In the genomic region with DNA sequence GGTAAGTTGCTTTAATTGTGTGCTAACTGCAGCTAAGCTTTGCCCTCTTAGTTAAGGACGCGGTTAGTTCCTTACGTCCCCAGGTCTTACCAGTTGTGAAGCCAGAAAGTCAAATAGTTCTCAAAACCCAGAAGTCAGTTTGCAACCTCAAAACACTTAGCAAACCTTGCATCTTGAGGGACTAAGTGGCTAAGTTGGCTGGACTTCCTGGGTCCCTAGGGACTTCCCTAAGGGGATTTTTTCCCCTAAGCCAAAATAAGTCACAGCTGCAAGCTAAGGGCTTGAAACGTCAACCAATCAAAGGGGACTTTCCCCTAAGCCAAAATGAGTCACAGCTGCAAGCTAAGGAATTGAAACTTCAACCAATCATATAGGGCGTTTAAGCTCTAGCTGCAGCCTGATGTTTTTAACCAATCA, we compare ENCODE assay signal across 15 cellular contexts. TPM values are rescaled to one million over a fixed set of nuclear protein-coding genes. Genes with fewer than 3 reads are reported as not detected.
DNase-seq lines count a peak whose midpoint lies in the region; ATAC-seq and TF ChIP-seq lines count a peak whose summit lies in the region.
"Had no signal": no experiment of that assay in that cellular context is flagged by ENCODE, and none has a peak within 500 bp of the region (broad histone marks: within the 10 kb centered on the region; RNA-seq: fewer than 3 reads in every experiment).

No MANE protein-coding gene starts in this region.

- H3K4me1 ChIP-seq in CD8-positive, alpha-beta T cell (ENCODE audit: insufficient read depth, low read length): no peaks in the 10 kb centered on the region
- H3K4me1 ChIP-seq: left ventricle myocardium inferior had no signal

- H3K27ac Mint-ChIP-seq in activated T-helper 1 cell treated with anti-CD3 and anti-CD28 coated beads, Interleukin-12 subunit alpha, Interleukin-12 subunit beta, Interleukin-2, Interleukin-4 antibody, amounts not matched to agents 30 ng/mL and 10 ng/mL and 1 ng/mL, durations not matched to agents 14 hours and 24 hours and 36 hours: no peak overlapping the region
- H3K27ac Mint-ChIP-seq in HFFc6: no peak overlapping the region
- no peak overlapping the region for H3K27ac Mint-ChIP-seq in CD8-positive, alpha-beta T cell
- H3K27ac Mint-ChIP-seq: type B pancreatic cell had no signal

- peaks cover 25% of the 10 kb centered on the region for H3K9me3 Mint-ChIP-seq in activated T-helper 1 cell treated with anti-CD3 and anti-CD28 coated beads, Interleukin-12 subunit alpha, Interleukin-12 subunit beta, Interleukin-2, Interleukin-4 antibody, amounts not matched to agents 30 ng/mL and 10 ng/mL and 1 ng/mL, durations not matched to agents 14 hours and 24 hours and 36 hours
- no peaks in the 10 kb centered on the region for H3K9me3 Mint-ChIP-seq in HFFc6
- peaks cover 5% of the 10 kb centered on the region for H3K9me3 Mint-ChIP-seq in CD8-positive, alpha-beta T cell
- H3K9me3 Mint-ChIP-seq: type B pancreatic cell had no signal

- DNase-seq in A172 (ENCODE audit: low spot score) (peak; percentile 74), NCI-H2029 treated with DMSO at 0.1 percent for 48 hours (lab: John Stamatoyannopoulos, UW) (no peak), HFFc6 (no peak)
- peak; percentile 41 for DNase-seq in activated T-helper 1 cell treated with anti-CD3 and anti-CD28 coated beads, Interleukin-12 subunit alpha, Interleukin-12 subunit beta, Interleukin-2, Interleukin-4 antibody, amounts not matched to agents 30 ng/mL and 10 ng/mL and 1 ng/mL, durations not matched to agents 14 hours and 24 hours and 36 hours (ENCODE audit: low spot score)
- DNase-seq in stimulated activated naive CD4-positive, alpha-beta T cell treated with Interleukin-2 at 50 U/mL for 16 hours (lab: John Stamatoyannopoulos, UW): no peak
- no peak for DNase-seq in CD8-positive, alpha-beta T cell
- DNase-seq: activated CD8-positive, alpha-beta memory T cell treated with anti-CD3 and anti-CD28 coated beads, Interleukin-2, amount 50 U/mL, for 48 hours; GOT3; left ventricle myocardium inferior; NCI-H1092 treated with DMSO at 0.1 percent for 48 hours; Right ventricle myocardium superior had no signal

- H3K36me3 Mint-ChIP-seq in activated T-helper 1 cell treated with anti-CD3 and anti-CD28 coated beads, Interleukin-12 subunit alpha, Interleukin-12 subunit beta, Interleukin-2, Interleukin-4 antibody, amounts not matched to agents 30 ng/mL and 10 ng/mL and 1 ng/mL, durations not matched to agents 14 hours and 24 hours and 36 hours (ENCODE audit: low read depth): peaks cover 5% of the 10 kb centered on the region
- no peaks in the 10 kb centered on the region for H3K36me3 Mint-ChIP-seq in HFFc6 (ENCODE audit: low read depth)
- H3K36me3 Mint-ChIP-seq in CD8-positive, alpha-beta T cell: no peaks in the 10 kb centered on the region
- H3K36me3 Mint-ChIP-seq: type B pancreatic cell had no signal

- H3K4me3 Mint-ChIP-seq in activated T-helper 1 cell treated with anti-CD3 and anti-CD28 coated beads, Interleukin-12 subunit alpha, Interleukin-12 subunit beta, Interleukin-2, Interleukin-4 antibody, amounts not matched to agents 30 ng/mL and 10 ng/mL and 1 ng/mL, durations not matched to agents 14 hours and 24 hours and 36 hours: no peak overlapping the region
- no peak overlapping the region; the same call in 1 of the 2 replicates for H3K4me3 Mint-ChIP-seq in HFFc6
- H3K4me3 Mint-ChIP-seq in CD8-positive, alpha-beta T cell: no peak overlapping the region
- H3K4me3 Mint-ChIP-seq: type B pancreatic cell had no signal

- H3K27me3 ChIP-seq in CD8-positive, alpha-beta T cell (ENCODE audit: insufficient read depth, low read length): no peaks in the 10 kb centered on the region

- no peak for TF ChIP-seq CTCF in HFFc6 (IDR thresholded peaks at IDR 0.05)
- TF ChIP-seq CTCF in CD8-positive, alpha-beta T cell (IDR thresholded peaks at IDR 0.05): no peak

- no peaks in the 10 kb centered on the region for H3K9me3 ChIP-seq in CD8-positive, alpha-beta T cell (ENCODE audit: low read length)

- peaks cover 3% of the 10 kb centered on the region for H3K27me3 Mint-ChIP-seq in activated T-helper 1 cell treated with anti-CD3 and anti-CD28 coated beads, Interleukin-12 subunit alpha, Interleukin-12 subunit beta, Interleukin-2, Interleukin-4 antibody, amounts not matched to agents 30 ng/mL and 10 ng/mL and 1 ng/mL, durations not matched to agents 14 hours and 24 hours and 36 hours (ENCODE audit: insufficient read depth)
- H3K27me3 Mint-ChIP-seq in HFFc6 (ENCODE audit: insufficient read depth): no peaks in the 10 kb centered on the region; the same call in 1 of the 2 replicates
- peaks cover 16% of the 10 kb centered on the region for H3K27me3 Mint-ChIP-seq in CD8-positive, alpha-beta T cell (ENCODE audit: low read depth)

- POLR2A ChIA-PET in CD8-positive, alpha-beta T cell (lab: Charles Lee): no interaction called here

- no peak overlapping the region for H3K4me3 ChIP-seq in CD8-positive, alpha-beta T cell (ENCODE audit: low read depth, low read length)
- H3K4me3 ChIP-seq: left ventricle myocardium inferior, skin epidermis had no signal

- peaks cover 25% of the 10 kb centered on the region for H3K4me1 Mint-ChIP-seq in activated T-helper 1 cell treated with anti-CD3 and anti-CD28 coated beads, Interleukin-12 subunit alpha, Interleukin-12 subunit beta, Interleukin-2, Interleukin-4 antibody, amounts not matched to agents 30 ng/mL and 10 ng/mL and 1 ng/mL, durations not matched to agents 14 hours and 24 hours and 36 hours (ENCODE audit: low read depth)
- H3K4me1 Mint-ChIP-seq in HFFc6 (ENCODE audit: low read depth): peaks cover 18% of the 10 kb centered on the region
- H3K4me1 Mint-ChIP-seq in CD8-positive, alpha-beta T cell (ENCODE audit: low read depth): no peaks in the 10 kb centered on the region

- no peaks in the 10 kb centered on the region for H3K36me3 ChIP-seq in CD8-positive, alpha-beta T cell (ENCODE audit: insufficient read depth, low read length)
- H3K36me3 ChIP-seq: left ventricle myocardium inferior had no signal

- intact Hi-C loops in activated T-helper 1 cell treated with anti-CD3 and anti-CD28 coated beads, Interleukin-12 subunit alpha, Interleukin-12 subunit beta, Interleukin-2, Interleukin-4 antibody, amounts not matched to agents 30 ng/mL and 10 ng/mL and 1 ng/mL, durations not matched to agents 14 hours and 24 hours and 36 hours (cut with micrococcal nuclease): loop anchor here (5.0 to 10.0 kb wide), 6 partner anchors 114 to 1194 kb away; a partner anchor contains a TSS
- intact Hi-C loops in CD8-positive, alpha-beta T cell (cut with DNase I, micrococcal nuclease): no loop called here

- peak; percentile 72 for ATAC-seq in GM18502 (IDR thresholded peaks at IDR 0.05; ENCODE audit: poor library complexity, unreplicated experiment)
- ATAC-seq in HG02884 (IDR thresholded peaks at IDR 0.05; ENCODE audit: unreplicated experiment): peak; percentile 48
- no peak for ATAC-seq in CD8-positive, alpha-beta T cell

- CTCF ChIA-PET in CD8-positive, alpha-beta T cell (lab: Charles Lee): interaction anchor here (0.7 to 1.1 kb wide), 2 partner anchors 10 to 1132 kb away, joined by 3 read pairs; no protein-coding TSS in a partner anchor

- H3K27ac ChIP-seq in CD8-positive, alpha-beta T cell (ENCODE audit: low read depth, low read length): no peak overlapping the region
- H3K27ac ChIP-seq: left ventricle myocardium inferior had no signal

RNA-seq across cellular contexts. Expression of a gene that starts 36.2 kb away (rescaled TPM):
- total RNA-seq in A172 (2014; rRNA removed; shearing (Covaris generic)): 26.5 and 36.2 TPM in 2 replicates
- not detected in 2 replicates for total RNA-seq in activated T-helper 1 cell treated with anti-CD3 and anti-CD28 coated beads, Interleukin-12 subunit alpha, Interleukin-12 subunit beta, Interleukin-2, Interleukin-4 antibody, amounts not matched to agents 30 ng/mL and 10 ng/mL and 1 ng/mL, durations not matched to agents 14 hours and 24 hours and 36 hours
- 1 to 10 TPM; 3.4 to 6.5 (median 5.3) TPM for total RNA-seq in HFFc6 (2021; fragmentation: NEBNext Ultra II Directional; extraction: Animal tissue kit (Norgen Biotek cat#: 25700))
- total RNA-seq in CD8-positive, alpha-beta T cell: not detected
- total RNA-seq: left ventricle myocardium inferior, Right ventricle myocardium superior had no signal

Comparison
In these comparisons a context has a peak if more than half of its experiments do, and no peak if none do; other contexts are left out.
1. DNase-seq: peak in A172 (single experiment) and activated T-helper 1 cell treated with anti-CD3 and anti-CD28 coated beads, Interleukin-12 subunit alpha, Interleukin-12 subunit beta, Interleukin-2, Interleukin-4 antibody, amounts not matched to agents 30 ng/mL and 10 ng/mL and 1 ng/mL, durations not matched to agents 14 hours and 24 hours and 36 hours (single experiment); none in NCI-H2029 treated with DMSO at 0.1 percent for 48 hours (single experiment), HFFc6 (single experiment), stimulated activated naive CD4-positive, alpha-beta T cell treated with Interleukin-2 at 50 U/mL for 16 hours (single experiment) and CD8-positive, alpha-beta T cell (0 of 7).